ENCODE assay signal across 11 cellular contexts in the genomic region with DNA sequence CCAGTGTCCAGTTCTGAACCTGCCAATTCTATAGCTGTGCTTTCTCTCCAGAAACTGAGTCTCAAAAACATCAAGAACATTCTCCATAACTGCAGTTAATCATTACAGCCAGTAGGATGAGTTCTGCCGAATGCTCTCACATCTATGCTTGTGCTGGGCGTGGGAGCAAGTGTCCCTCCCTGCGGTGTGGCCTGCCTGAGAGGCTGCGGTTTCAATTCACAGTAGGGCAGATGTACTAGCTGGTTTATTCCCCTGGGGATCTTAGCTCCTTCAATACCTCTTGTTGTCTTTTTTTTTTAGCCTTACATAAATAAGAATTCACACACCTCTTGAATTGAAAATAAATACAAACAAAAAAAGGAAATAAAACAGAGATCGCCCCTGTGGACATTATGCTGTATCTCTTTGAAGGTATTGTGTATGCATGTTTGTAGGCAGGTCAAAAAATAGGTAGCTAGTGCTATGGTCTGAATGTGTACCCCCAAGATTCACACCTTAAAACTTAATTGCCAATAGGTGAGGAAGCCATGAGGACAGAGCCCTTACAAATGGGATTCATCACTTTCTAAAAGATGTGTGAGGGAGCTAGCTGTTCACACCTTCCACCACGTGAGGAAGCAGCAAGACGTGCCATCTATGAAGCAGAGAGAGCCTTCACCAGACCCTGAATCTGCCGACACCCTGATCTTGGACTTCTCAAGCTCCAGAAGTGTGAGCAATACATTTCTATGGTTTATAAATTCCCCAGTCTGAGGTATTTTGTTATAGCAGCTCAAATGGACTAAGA.
DNase-seq lines count a peak whose midpoint lies in the region; ATAC-seq and TF ChIP-seq lines count a peak whose summit lies in the region.
"Had no signal": no experiment of that assay in that cellular context is flagged by ENCODE, and none has a peak within 500 bp of the region (broad histone marks: within the 10 kb centered on the region; RNA-seq: fewer than 3 reads in every experiment).

No MANE protein-coding gene starts in this region.

- no peaks in the 10 kb centered on the region for H3K9me2 ChIP-seq in PC-3 (replicated peaks; ENCODE audit: low read length)

- H3K4me3 ChIP-seq in PC-3 (ENCODE audit: low read length): no peak overlapping the region
- H3K4me3 ChIP-seq: thoracic aorta had no signal

- peaks cover 4% of the 10 kb centered on the region for H3K4me1 Mint-ChIP-seq in T-helper 2 cell treated with Interferon-gamma antibody and Interleukin-4, amounts not matched to agents 5 μg/mL and 100 μg/mL, for 36 hours (ENCODE audit: low read depth)
- H3K4me1 Mint-ChIP-seq in stimulated activated naive B cell treated with anti-CD40 and anti-IgM and Interleukin-4, amounts not matched to agents 10 μg/mL and 1 μg/mL and 100 μg/mL, for 72 hours: peaks cover 0 to 3% of the 10 kb centered on the region in 2 donors
- H3K4me1 Mint-ChIP-seq: activated naive CD4-positive, alpha-beta T cell treated with anti-CD3 and anti-CD28 coated beads, Interleukin-2, amount 50 U/mL, for 24 hours had no signal

- peak; percentile 21; the same call in 1 of the 2 replicates for TF ChIP-seq CTCF in PC-3 (conservative IDR thresholded peaks at IDR 0.05; ENCODE audit: low read depth, low read length)

- H3K9me3 Mint-ChIP-seq in T-helper 2 cell treated with Interferon-gamma antibody and Interleukin-4, amounts not matched to agents 5 μg/mL and 100 μg/mL, for 36 hours: no peaks in the 10 kb centered on the region
- H3K9me3 Mint-ChIP-seq in stimulated activated naive B cell treated with anti-CD40 and anti-IgM and Interleukin-4, amounts not matched to agents 10 μg/mL and 1 μg/mL and 100 μg/mL, for 72 hours: no peaks in the 10 kb centered on the region
- H3K9me3 Mint-ChIP-seq: activated naive CD4-positive, alpha-beta T cell treated with anti-CD3 and anti-CD28 coated beads, Interleukin-2, amount 50 U/mL, for 24 hours had no signal

- no peaks in the 10 kb centered on the region for H3K36me3 ChIP-seq in PC-3 (ENCODE audit: low read depth, low read length)
- H3K36me3 ChIP-seq: thoracic aorta had no signal

- no peaks in the 10 kb centered on the region for H3K4me1 ChIP-seq in PC-3 (ENCODE audit: insufficient read depth, low read length)

- POLR2A ChIA-PET in PC-3 (lab: Charles Lee; ENCODE audit: unreplicated experiment): no interaction called here

- no peaks in the 10 kb centered on the region for H3K79me2 ChIP-seq in PC-3 (ENCODE audit: low read length)

- no peaks in the 10 kb centered on the region for H3K36me3 Mint-ChIP-seq in T-helper 2 cell treated with Interferon-gamma antibody and Interleukin-4, amounts not matched to agents 5 μg/mL and 100 μg/mL, for 36 hours (ENCODE audit: low read depth)
- H3K36me3 Mint-ChIP-seq in stimulated activated naive B cell treated with anti-CD40 and anti-IgM and Interleukin-4, amounts not matched to agents 10 μg/mL and 1 μg/mL and 100 μg/mL, for 72 hours: no peaks in the 10 kb centered on the region
- H3K36me3 Mint-ChIP-seq: activated naive CD4-positive, alpha-beta T cell treated with anti-CD3 and anti-CD28 coated beads, Interleukin-2, amount 50 U/mL, for 24 hours had no signal

- intact Hi-C loops in PC-3 (cut with micrococcal nuclease): no loop called here

- H3K4me3 Mint-ChIP-seq in T-helper 2 cell treated with Interferon-gamma antibody and Interleukin-4, amounts not matched to agents 5 μg/mL and 100 μg/mL, for 36 hours: no peak overlapping the region
- H3K4me3 Mint-ChIP-seq in stimulated activated naive B cell treated with anti-CD40 and anti-IgM and Interleukin-4, amounts not matched to agents 10 μg/mL and 1 μg/mL and 100 μg/mL, for 72 hours: no peak overlapping the region
- H3K4me3 Mint-ChIP-seq: activated naive CD4-positive, alpha-beta T cell treated with anti-CD3 and anti-CD28 coated beads, Interleukin-2, amount 50 U/mL, for 24 hours had no signal

- no peaks in the 10 kb centered on the region for H3K27me3 ChIP-seq in PC-3 (ENCODE audit: low read length)

- H2AFZ ChIP-seq in PC-3 (ENCODE audit: low read length): no peak overlapping the region

- peaks cover 21% of the 10 kb centered on the region for H3K27me3 Mint-ChIP-seq in T-helper 2 cell treated with Interferon-gamma antibody and Interleukin-4, amounts not matched to agents 5 μg/mL and 100 μg/mL, for 36 hours (ENCODE audit: low read depth)
- no peaks in the 10 kb centered on the region for H3K27me3 Mint-ChIP-seq in stimulated activated naive B cell treated with anti-CD40 and anti-IgM and Interleukin-4, amounts not matched to agents 10 μg/mL and 1 μg/mL and 100 μg/mL, for 72 hours
- H3K27me3 Mint-ChIP-seq: activated naive CD4-positive, alpha-beta T cell treated with anti-CD3 and anti-CD28 coated beads, Interleukin-2, amount 50 U/mL, for 24 hours had no signal

- ATAC-seq in HG02970 (IDR thresholded peaks at IDR 0.05; ENCODE audit: low FRiP score, unreplicated experiment) (peak; percentile 59), PC-3 (no peak)
- ATAC-seq in stimulated activated naive B cell treated with anti-CD40 and anti-IgM and Interleukin-4, amounts not matched to agents 10 μg/mL and 1 μg/mL and 100 μg/mL, for 72 hours (replicated peaks): peak; percentile 56 to 81
- ATAC-seq: right cardiac atrium had no signal

- BruUV-seq in PC-3 (replicated peaks; lab: Mats Ljungman, UMichigan): no TSS peak

- H3K9me3 ChIP-seq in PC-3 (ENCODE audit: low read length): no peaks in the 10 kb centered on the region
- H3K9me3 ChIP-seq: thoracic aorta had no signal

- CTCF ChIA-PET in PC-3 (lab: Charles Lee): no interaction called here

- no peaks in the 10 kb centered on the region for H3F3A ChIP-seq in PC-3 (ENCODE audit: low read length, unreplicated experiment)

- no peak overlapping the region for H3K9ac ChIP-seq in PC-3 (ENCODE audit: low read length)

- peak; percentile 2 for DNase-seq in T-helper 2 cell treated with Interferon-gamma antibody and Interleukin-4, amounts not matched to agents 5 μg/mL and 100 μg/mL, for 36 hours (ENCODE audit: low spot score)
- DNase-seq in T-helper 2 cell (no peak), PC-3 (no peak), SKM-1 treated with dmso at 0.1 percent for 144 hours (lab: John Stamatoyannopoulos, UW; ENCODE audit: unreplicated experiment) (no peak), NCI-H226 (no peak), NCI-H524 (lab: John Stamatoyannopoulos, UW) (no peak)
- DNase-seq in stimulated activated naive B cell treated with anti-CD40 and anti-IgM and Interleukin-4, amounts not matched to agents 10 μg/mL and 1 μg/mL and 100 μg/mL, for 72 hours: no peak
- DNase-seq: right cardiac atrium had no signal

- no peak overlapping the region for H3K27ac ChIP-seq in PC-3 (ENCODE audit: low read length)
- H3K27ac ChIP-seq: thoracic aorta had no signal

- H3K4me2 ChIP-seq in PC-3 (ENCODE audit: low read length): no peak overlapping the region

- H4K20me1 ChIP-seq in PC-3 (ENCODE audit: low read length): no peaks in the 10 kb centered on the region

- H3K27ac Mint-ChIP-seq in T-helper 2 cell treated with Interferon-gamma antibody and Interleukin-4, amounts not matched to agents 5 μg/mL and 100 μg/mL, for 36 hours: no peak overlapping the region
- H3K27ac Mint-ChIP-seq in stimulated activated naive B cell treated with anti-CD40 and anti-IgM and Interleukin-4, amounts not matched to agents 10 μg/mL and 1 μg/mL and 100 μg/mL, for 72 hours: no peak overlapping the region
- H3K27ac Mint-ChIP-seq: activated naive CD4-positive, alpha-beta T cell treated with anti-CD3 and anti-CD28 coated beads, Interleukin-2, amount 50 U/mL, for 24 hours had no signal
